13 cellular contexts compared by ENCODE assay signal in the genomic region with DNA sequence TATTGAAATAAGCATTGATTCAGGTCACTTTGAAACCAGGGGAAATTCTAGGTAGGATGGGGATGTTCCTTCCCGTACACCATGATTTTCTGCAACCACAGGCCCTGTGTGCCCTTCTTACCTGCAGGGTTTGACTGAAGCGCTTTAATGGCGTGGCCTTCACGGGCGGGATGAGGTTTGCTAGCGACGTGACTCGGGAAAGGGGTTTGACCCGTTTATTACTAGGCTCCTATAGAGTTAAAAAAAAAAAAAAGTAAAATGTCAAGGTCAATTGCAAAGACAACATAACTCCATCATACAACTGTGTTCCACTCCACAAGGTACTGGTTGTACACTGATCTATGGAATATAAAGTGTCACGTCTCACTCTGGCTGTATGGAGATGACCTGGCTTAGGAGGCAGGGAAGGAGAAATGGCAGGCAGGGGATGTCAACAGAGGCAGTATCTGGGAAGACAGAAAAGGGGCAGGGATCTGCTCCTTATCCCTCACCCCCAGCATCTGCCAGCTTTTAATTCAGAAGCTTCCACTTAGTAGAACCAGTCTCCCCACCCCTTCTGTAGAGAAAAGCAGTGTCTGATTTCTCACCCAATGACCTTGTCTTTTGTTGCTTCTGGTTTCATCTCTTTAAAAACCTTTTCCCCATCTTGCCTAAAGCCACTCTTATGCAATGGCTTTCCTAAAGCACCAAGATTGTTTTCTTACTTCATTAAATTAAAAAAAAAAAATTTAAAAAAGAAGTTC. TPM values are rescaled to one million over a fixed set of nuclear protein-coding genes. Genes with fewer than 3 reads are reported as not detected.
DNase-seq lines count a peak whose midpoint lies in the region; ATAC-seq and TF ChIP-seq lines count a peak whose summit lies in the region.
"Had no signal": no experiment of that assay in that cellular context is flagged by ENCODE, and none has a peak within 500 bp of the region (broad histone marks: within the 10 kb centered on the region; RNA-seq: fewer than 3 reads in every experiment).

No MANE protein-coding gene starts in this region.

- 68 to 74% methylated on average over 10 of the region's 10 CpGs for WGBS in body of pancreas, 2 donors

- peaks cover 66% of the 10 kb centered on the region for H3K4me1 ChIP-seq in body of pancreas
- H3K4me1 ChIP-seq in PC-3 (ENCODE audit: insufficient read depth, low read length): no peaks in the 10 kb centered on the region

- intact Hi-C loops in body of pancreas (cut with DNase I) (no loop called here), PC-3 (cut with micrococcal nuclease) (no loop called here)

- DNase-seq in activated naive CD4-positive, alpha-beta T cell (lab: John Stamatoyannopoulos, UW): no peak
- peak; percentile 66 for DNase-seq in RPMI7951 (ENCODE audit: low read depth)
- DNase-seq in left kidney (ENCODE audit: low read depth, low spot score): peak; percentile 55
- DNase-seq in body of pancreas: no peak
- no peak for DNase-seq in PC-3
- DNase-seq in brain microvascular endothelial cell: no peak
- DNase-seq: activated CD4-positive, alpha-beta memory T cell treated with anti-CD3 and anti-CD28 coated beads for 36 hours; NCI-H1092; NCI-H345 had no signal

- no peak overlapping the region for H3K4me3 Mint-ChIP-seq in activated naive CD4-positive, alpha-beta T cell treated with anti-CD3 and anti-CD28 coated beads, Interleukin-2, amount 50 U/mL, for 24 hours
- H3K4me3 Mint-ChIP-seq: activated CD4-positive, alpha-beta memory T cell treated with anti-CD3 and anti-CD28 coated beads for 36 hours; memory B cell had no signal

- no peak overlapping the region for H3K9ac ChIP-seq in PC-3 (ENCODE audit: low read length)

- H3K36me3 Mint-ChIP-seq in activated naive CD4-positive, alpha-beta T cell treated with anti-CD3 and anti-CD28 coated beads, Interleukin-2, amount 50 U/mL, for 24 hours: peaks cover 24% of the 10 kb centered on the region

- H3K27ac ChIP-seq in body of pancreas: no peak overlapping the region
- H3K27ac ChIP-seq in PC-3 (ENCODE audit: low read length): no peak overlapping the region
- no peak overlapping the region for H3K27ac ChIP-seq in brain microvascular endothelial cell

- no peak overlapping the region for H2AFZ ChIP-seq in PC-3 (ENCODE audit: low read length)

- H3K4me3 ChIP-seq in body of pancreas (no peak overlapping the region), PC-3 (ENCODE audit: low read length) (no peak overlapping the region), brain microvascular endothelial cell (ENCODE audit: low read depth, low read length) (no peak overlapping the region)

- H4K20me1 ChIP-seq in PC-3 (ENCODE audit: low read length): no peaks in the 10 kb centered on the region

- peaks cover 0 to 3% of the 10 kb centered on the region in 2 donors for H3K36me3 ChIP-seq in body of pancreas (replicated peaks in 1 of 2; ENCODE audit: insufficient read depth in 1 of 2, low read depth in 2 of 2)
- H3K36me3 ChIP-seq in PC-3 (ENCODE audit: low read depth, low read length): no peaks in the 10 kb centered on the region
- H3K36me3 ChIP-seq in brain microvascular endothelial cell (replicated peaks): no peaks in the 10 kb centered on the region

- no TSS peak for BruUV-seq in PC-3 (replicated peaks; lab: Mats Ljungman, UMichigan)

- no peaks in the 10 kb centered on the region for H3F3A ChIP-seq in PC-3 (ENCODE audit: low read length, unreplicated experiment)

- no peaks in the 10 kb centered on the region for H3K9me3 Mint-ChIP-seq in activated naive CD4-positive, alpha-beta T cell treated with anti-CD3 and anti-CD28 coated beads, Interleukin-2, amount 50 U/mL, for 24 hours
- H3K9me3 Mint-ChIP-seq: activated CD4-positive, alpha-beta memory T cell treated with anti-CD3 and anti-CD28 coated beads for 36 hours; memory B cell had no signal

- no peaks in the 10 kb centered on the region for H3K27me3 Mint-ChIP-seq in activated naive CD4-positive, alpha-beta T cell treated with anti-CD3 and anti-CD28 coated beads, Interleukin-2, amount 50 U/mL, for 24 hours
- H3K27me3 Mint-ChIP-seq: activated CD4-positive, alpha-beta memory T cell treated with anti-CD3 and anti-CD28 coated beads for 36 hours; memory B cell had no signal

- POLR2A ChIA-PET in PC-3 (lab: Charles Lee; ENCODE audit: unreplicated experiment): no interaction called here

- TF ChIP-seq CTCF in body of pancreas (IDR thresholded peaks at IDR 0.05) (no peak), PC-3 (conservative IDR thresholded peaks at IDR 0.05; ENCODE audit: low read depth, low read length) (no peak), brain microvascular endothelial cell (IDR thresholded peaks at IDR 0.05; ENCODE audit: low read depth, low read length, missing control alignments) (no peak)

- H3K9me2 ChIP-seq in PC-3 (replicated peaks; ENCODE audit: low read length): no peaks in the 10 kb centered on the region

- H3K79me2 ChIP-seq in PC-3 (ENCODE audit: low read length): no peaks in the 10 kb centered on the region

- ATAC-seq in body of pancreas (no peak), PC-3 (no peak), HG02588 (IDR thresholded peaks at IDR 0.05; ENCODE audit: unreplicated experiment) (no peak)
- ATAC-seq: HepG2 had no signal

- H3K27me3 ChIP-seq in body of pancreas: no peaks in the 10 kb centered on the region
- H3K27me3 ChIP-seq in PC-3 (ENCODE audit: low read length): no peaks in the 10 kb centered on the region
- H3K27me3 ChIP-seq in brain microvascular endothelial cell (replicated peaks): no peaks in the 10 kb centered on the region

- in situ Hi-C loops in brain microvascular endothelial cell (cut with HindIII; ENCODE audit: low pct_ligation_motif_present, low sequenced_read_pairs): no loop called here

- CTCF ChIA-PET in PC-3 (lab: Charles Lee): interaction anchor here (0.7 kb wide), 1 partner anchor 82 kb away, joined by 4 read pairs; no protein-coding TSS in a partner anchor

- no peak overlapping the region for H3K4me2 ChIP-seq in PC-3 (ENCODE audit: low read length)

- peaks cover 84% of the 10 kb centered on the region for H3K4me1 Mint-ChIP-seq in activated naive CD4-positive, alpha-beta T cell treated with anti-CD3 and anti-CD28 coated beads, Interleukin-2, amount 50 U/mL, for 24 hours

- H3K9me3 ChIP-seq in body of pancreas (no peaks in the 10 kb centered on the region), PC-3 (ENCODE audit: low read length) (no peaks in the 10 kb centered on the region)

- H3K27ac Mint-ChIP-seq in activated naive CD4-positive, alpha-beta T cell treated with anti-CD3 and anti-CD28 coated beads, Interleukin-2, amount 50 U/mL, for 24 hours: peak overlapping the region; percentile 42
- H3K27ac Mint-ChIP-seq: activated CD4-positive, alpha-beta memory T cell treated with anti-CD3 and anti-CD28 coated beads for 36 hours; memory B cell had no signal

- TF ChIP-seq POLR2A in body of pancreas (IDR thresholded peaks at IDR 0.05): no peak

RNA-seq across cellular contexts. Expression of a gene that starts 28.0 kb away (rescaled TPM):
- 9.8 and 14.5 TPM in 2 replicates for total RNA-seq in RPMI7951 (2014; rRNA removed; shearing (Covaris generic))
- total RNA-seq in body of pancreas: 10 to 100 TPM; 27.4 to 38.7 TPM
- 8.7 and 12.6 TPM in 2 replicates for total RNA-seq in PC-3 (2014; rRNA removed)

Comparison
In these comparisons a context has a peak if more than half of its experiments do, and no peak if none do; other contexts are left out.
1. DNase-seq: peak in RPMI7951 (single experiment) and left kidney (single experiment); none in activated naive CD4-positive, alpha-beta T cell (0 of 4), body of pancreas (0 of 4), PC-3 (single experiment) and brain microvascular endothelial cell (single experiment).